In the genomic region with DNA sequence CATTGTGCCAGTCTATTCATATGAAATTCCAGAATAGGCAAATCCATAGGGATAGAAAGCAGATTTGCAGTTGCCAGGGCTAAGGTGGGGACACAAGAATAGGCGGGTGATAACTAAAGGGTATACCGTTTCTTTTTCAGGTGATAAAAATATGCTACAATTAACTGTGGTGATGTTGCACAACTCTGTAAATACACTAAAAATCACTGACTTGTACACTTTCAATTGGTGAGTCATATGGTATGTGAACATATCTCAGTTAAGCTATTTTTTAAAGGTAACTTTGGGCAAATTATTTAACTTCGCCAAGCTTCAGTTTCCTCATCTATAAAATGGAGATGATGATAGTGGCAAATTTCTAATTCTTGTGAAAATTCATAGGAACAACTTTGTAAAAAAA, we compare ENCODE assay signal across 23 cellular contexts.
A peak's percentile ranks its signal among the peaks of the same experiment; 100 is the strongest.
DNase-seq lines count a peak whose midpoint lies in the region; ATAC-seq and TF ChIP-seq lines count a peak whose summit lies in the region.
"Had no signal": no experiment of that assay in that cellular context is flagged by ENCODE, and none has a peak within 500 bp of the region (broad histone marks: within the 10 kb centered on the region; RNA-seq: fewer than 3 reads in every experiment).

No MANE protein-coding gene starts in this region.

- H3K4me3 ChIP-seq in IMR-90 (ENCODE audit: insufficient read depth, low read depth, low read length) = no peak overlapping the region
- H3K4me3 ChIP-seq in PC-3 (ENCODE audit: low read length) = no peak overlapping the region
- H3K4me3 ChIP-seq: A549; BLaER1 treated with 17β-estradiol and CSF1 and Interleukin-3, amounts not matched to agents 10 nM and 100 nM; GM12878; GM23338 had no signal

- intact Hi-C loops in IMR-90 (cut with micrococcal nuclease) = no loop called here
- intact Hi-C loops in PC-3 (cut with micrococcal nuclease) = no loop called here

- no peak overlapping the region for H2AFZ ChIP-seq in IMR-90 (replicated peaks; ENCODE audit: low read length, poor library complexity)
- H2AFZ ChIP-seq in PC-3 (ENCODE audit: low read length) = no peak overlapping the region
- H2AFZ ChIP-seq: GM23338 had no signal

- no peak for TF ChIP-seq RAD21 in IMR-90 (IDR thresholded peaks at IDR 0.05; ENCODE audit: low read length)

- H3K56ac ChIP-seq in IMR-90 (ENCODE audit: extremely low read depth, insufficient read depth, low read length) = no peak overlapping the region

- H3K4me2 ChIP-seq in IMR-90 (ENCODE audit: low read depth, low read length) (no peak overlapping the region), PC-3 (ENCODE audit: low read length) (no peak overlapping the region)
- H3K4me2 ChIP-seq: A549; BLaER1 treated with 17β-estradiol and CSF1 and Interleukin-3, amounts not matched to agents 10 nM and 100 nM; GM23338 had no signal

- no CpG with 5 or more reads among the region's 3 CpGs for WGBS in IMR-90 (ENCODE audit: extremely low coverage in 2 of 2, insufficient read length in 1 of 2), 2 experiments

- H2BK15ac ChIP-seq in IMR-90 (ENCODE audit: low read depth, low read length) = no peak overlapping the region

- no peaks in the 10 kb centered on the region for H3K9me1 ChIP-seq in IMR-90 (ENCODE audit: insufficient read depth, low read length)

- POLR2A ChIA-PET in IMR-90 (lab: Charles Lee; ENCODE audit: unreplicated experiment) = no interaction called here
- POLR2A ChIA-PET in PC-3 (lab: Charles Lee; ENCODE audit: unreplicated experiment) = no interaction called here

- H3K23ac ChIP-seq in IMR-90 (ENCODE audit: low read depth, low read length) = no peak overlapping the region

- no peak overlapping the region for H3K14ac ChIP-seq in IMR-90 (replicated peaks; ENCODE audit: low read depth, low read length)

- no peaks in the 10 kb centered on the region for H3K79me2 ChIP-seq in PC-3 (ENCODE audit: low read length)

- no peak overlapping the region for H2AK9ac ChIP-seq in IMR-90 (replicated peaks; ENCODE audit: low read depth, low read length, poor library complexity)

- no peak overlapping the region for H3K4ac ChIP-seq in IMR-90 (ENCODE audit: low read depth, low read length)

- H4K91ac ChIP-seq in IMR-90 (ENCODE audit: insufficient read depth, low read depth, low read length) = no peak overlapping the region

- H3K36me3 ChIP-seq in IMR-90 (ENCODE audit: control insufficient read depth, insufficient read depth, low read length) (no peaks in the 10 kb centered on the region), PC-3 (ENCODE audit: low read depth, low read length) (no peaks in the 10 kb centered on the region)
- H3K36me3 ChIP-seq: BE2C had no signal

- no peaks in the 10 kb centered on the region for H3F3A ChIP-seq in PC-3 (ENCODE audit: low read length, unreplicated experiment)

- H4K20me1 ChIP-seq in IMR-90 (ENCODE audit: insufficient read depth, low read length) (no peaks in the 10 kb centered on the region), PC-3 (ENCODE audit: low read length) (no peaks in the 10 kb centered on the region)

- no peak overlapping the region for H2BK5ac ChIP-seq in IMR-90 (ENCODE audit: low read depth, low read length, poor library complexity, severe bottlenecking)

- no peak overlapping the region for H3K18ac ChIP-seq in IMR-90 (ENCODE audit: low read depth, low read length)

- no peaks in the 10 kb centered on the region for H3K9me2 ChIP-seq in PC-3 (replicated peaks; ENCODE audit: low read length)

- H4K8ac ChIP-seq in IMR-90 (ENCODE audit: low read depth in 2 of 2, low read length in 2 of 2) = no peak overlapping the region

- no peak for DNase-seq in IMR-90
- peak; percentile 15 for DNase-seq in PC-3
- no peak for DNase-seq in caudate nucleus (lab: John Stamatoyannopoulos, UW)
- DNase-seq in renal cortical epithelial cell (ENCODE audit: low read depth) = peak; percentile 52
- no peak for DNase-seq in NOMO-1 treated with DMSO at 0.1 percent for 48 hours (lab: John Stamatoyannopoulos, UW; ENCODE audit: unreplicated experiment)
- no peak for DNase-seq in NCI-H1417 (lab: John Stamatoyannopoulos, UW)
- DNase-seq: 8988T; ACHN; AML-193; BE2C; CD4-positive, alpha-beta T cell; CD8-positive, alpha-beta memory T cell; DMS 273 treated with DMSO at 0.1 percent for 48 hours; DMS79; EL; GDM1; H9 had no signal

- in situ Hi-C loops in IMR-90 (cut with MboI; ENCODE audit: low sequenced_read_pairs) = no loop called here

- H3K79me1 ChIP-seq in IMR-90 (ENCODE audit: low read depth in 1 of 2, low read length in 2 of 2) = peaks cover 0 to 4% of the 10 kb centered on the region in 2 experiments; a peak in 1 of 4 replicates

- dilution Hi-C loops in IMR-90 (cut with HindIII; ENCODE audit: low sequenced_read_pairs, unreplicated experiment) = no loop called here

- ATAC-seq in IMR-90 (ENCODE audit: low read depth) = no peak
- no peak for ATAC-seq in PC-3
- no peak for ATAC-seq in HG03342 (IDR thresholded peaks at IDR 0.05; ENCODE audit: unreplicated experiment)
- ATAC-seq: A549, GM12878, GM23338, HCT116 had no signal

- no peak overlapping the region for H2BK20ac ChIP-seq in IMR-90 (ENCODE audit: low read depth, low read length)

- H3K9me3 ChIP-seq in IMR-90 (ENCODE audit: control insufficient read depth, insufficient read depth, low read length) = peaks cover 6% of the 10 kb centered on the region
- no peaks in the 10 kb centered on the region for H3K9me3 ChIP-seq in PC-3 (ENCODE audit: low read length)
- H3K9me3 ChIP-seq: BE2C had no signal

- BruUV-seq in IMR-90 (replicated peaks; lab: Mats Ljungman, UMichigan) (no TSS peak), PC-3 (replicated peaks; lab: Mats Ljungman, UMichigan) (no TSS peak)

- no peaks in the 10 kb centered on the region for H3K4me1 ChIP-seq in IMR-90 (ENCODE audit: control insufficient read depth, insufficient read depth, low read length)
- H3K4me1 ChIP-seq in PC-3 (ENCODE audit: insufficient read depth, low read length) = peaks cover under 1% of the 10 kb centered on the region; the same call in 1 of the 2 replicates
- H3K4me1 ChIP-seq: A549, BE2C had no signal

- TF ChIP-seq CTCF in IMR-90 (conservative IDR thresholded peaks at IDR 0.05; ENCODE audit: low read depth, low read length) (no peak), PC-3 (conservative IDR thresholded peaks at IDR 0.05; ENCODE audit: low read depth, low read length) (no peak)

- no peak overlapping the region for H4K5ac ChIP-seq in IMR-90 (ENCODE audit: low read depth, low read length)

- H3K27ac ChIP-seq in IMR-90 (ENCODE audit: insufficient read depth, low read length) (no peak overlapping the region), PC-3 (ENCODE audit: low read length) (no peak overlapping the region), caudate nucleus (ENCODE audit: low read depth, low read length) (peak overlapping the region; percentile 60)
- H3K27ac ChIP-seq: A549; BLaER1 treated with 17β-estradiol and CSF1 and Interleukin-3, amounts not matched to agents 10 nM and 100 nM had no signal

- no peak for TF ChIP-seq POLR2A in IMR-90 (IDR thresholded peaks at IDR 0.05; ENCODE audit: low read depth, low read length)

- no peak overlapping the region for H2AK5ac ChIP-seq in IMR-90 (ENCODE audit: low read depth, low read length)

- H3K27me3 ChIP-seq in IMR-90 (ENCODE audit: control insufficient read depth, insufficient read depth, low read length) (no peaks in the 10 kb centered on the region), PC-3 (ENCODE audit: low read length) (no peaks in the 10 kb centered on the region)
- H3K27me3 ChIP-seq: BE2C; BLaER1 treated with 17β-estradiol and CSF1 and Interleukin-3, amounts not matched to agents 10 nM and 100 nM had no signal

- CTCF ChIA-PET in IMR-90 (lab: Yijun Ruan, JAX) (no interaction called here), PC-3 (lab: Charles Lee) (no interaction called here)

- no peak overlapping the region for H3K9ac ChIP-seq in IMR-90 (ENCODE audit: low read depth, low read length)
- no peak overlapping the region for H3K9ac ChIP-seq in PC-3 (ENCODE audit: low read length)
- H3K9ac ChIP-seq: BLaER1 treated with 17β-estradiol and CSF1 and Interleukin-3, amounts not matched to agents 10 nM and 100 nM had no signal

- no peak overlapping the region for H2BK120ac ChIP-seq in IMR-90 (ENCODE audit: low read depth, low read length)

TF ChIP-seq in IMR-90, 13 proteins besides CTCF, POLR2A, EP300 and RAD21:
- TF ChIP-seq CEBPB (IDR thresholded peaks at IDR 0.05; ENCODE audit: low read depth, low read length) (peak; percentile 56), NFE2L2 (IDR thresholded peaks at IDR 0.05; ENCODE audit: low read depth, low read length) (no peak)
TF ChIP-seq in IMR-90: peak in this region for 1.

Comparison
In these comparisons a context has a peak if more than half of its experiments do, and no peak if none do; other contexts are left out.
1. DNase-seq: peak in PC-3 (single experiment) and renal cortical epithelial cell (single experiment); none in IMR-90 (single experiment), caudate nucleus (0 of 61), NOMO-1 treated with DMSO at 0.1 percent for 48 hours (single experiment) and NCI-H1417 (0 of 3).